27 cellular contexts compared by ENCODE assay signal in genomic region chr2:210410542-210410941, GRCh38.
"Had no signal": no experiment of that assay in that cellular context is flagged by ENCODE, and none has a peak within 500 bp of the region (broad histone marks: within the 10 kb centered on the region; RNA-seq: fewer than 3 reads in every experiment).

No MANE protein-coding gene starts in this region.

- H3K4me1 ChIP-seq: stomach, suprapubic skin, testis, thyroid gland, tibial artery, tibial nerve, transverse colon, upper lobe of left lung, upper lobe of right lung, uterus, vagina had no signal

- H3K4me3 ChIP-seq: stomach, suprapubic skin, testis, thoracic aorta, thyroid gland, tibial artery, tibial nerve, transverse colon, upper lobe of left lung, upper lobe of right lung, uterus, vagina had no signal

- H3K9me3 ChIP-seq: stomach, suprapubic skin, testis, thyroid gland, tibial artery, transverse colon, upper lobe of left lung, upper lobe of right lung, uterus, vagina had no signal

- DNase-seq: stimulated activated CD4-positive, alpha-beta T cell treated with anti-CD3 and anti-CD28 coated beads, Interleukin-2, amount 100 ng/mL, for 48 hours; stimulated activated CD4-positive, alpha-beta T cell treated with anti-CD3 and anti-CD28 coated beads, Interleukin-4, amount 100 ng/mL, for 1 hour; stimulated activated CD4-positive, alpha-beta T cell treated with anti-CD3 and anti-CD28 coated beads, Interleukin-4, amount 100 ng/mL, for 24 hours; stimulated activated CD4-positive, alpha-beta T cell treated with anti-CD3 and anti-CD28 coated beads, Interleukin-4, amount 100 ng/mL, for 4 hours; stimulated activated CD8-positive, alpha-beta memory T cell treated with anti-CD3 and anti-CD28 coated beads, Interleukin-4, amount 100 ng/mL, for 48 hours; stimulated activated naive B cell treated with anti-CD40 and anti-IgM and Interleukin-4, amounts not matched to agents 10 μg/mL and 1 μg/mL and 100 μg/mL, for 72 hours; stimulated activated naive CD4-positive, alpha-beta T cell; stimulated activated naive CD4-positive, alpha-beta T cell treated with Interleukin-2 at 50 U/mL for 16 hours; stimulated activated naive CD8-positive, alpha-beta T cell treated with anti-CD3 and anti-CD28 coated beads, Interleukin-15, amount 100 ng/mL, for 72 hours; stimulated activated naive CD8-positive, alpha-beta T cell treated with anti-CD3 and anti-CD28 coated beads, Interleukin-15, Interleukin-2, amounts not matched to agents 100 U/mL and 50 U/mL, for 24 hours; stomach; substantia nigra; testis; thyroid gland; tibial artery; transverse colon; trophoblast cell; upper lobe of left lung; upper lobe of right lung; uterus had no signal

- H3K27me3 ChIP-seq: stomach, suprapubic skin, testis, thyroid gland, tibial artery, tibial nerve, transverse colon, upper lobe of left lung, upper lobe of right lung, uterus, vagina had no signal

- H3K27ac ChIP-seq: stomach, suprapubic skin, testis, thoracic aorta, thyroid gland, tibial artery, tibial nerve, transverse colon, upper lobe of left lung, upper lobe of right lung, uterus, vagina had no signal

- FAIRE-seq: urothelium cell line had no signal

- H3K36me3 ChIP-seq: stomach, suprapubic skin, thoracic aorta, thyroid gland, tibial artery, tibial nerve, transverse colon, upper lobe of left lung, upper lobe of right lung, uterus, vagina had no signal

- ATAC-seq: stimulated activated effector memory CD8-positive, alpha-beta T cell treated with anti-CD3 and anti-CD28 coated beads, Interleukin-12 subunit alpha, Interleukin-12 subunit beta, amount 100 ng/mL, for 72 hours; stimulated activated memory B cell treated with anti-CD40 and anti-IgM and Interleukin-4, amounts not matched to agents 10 μg/mL and 1 μg/mL and 100 μg/mL, for 72 hours; stimulated activated naive B cell treated with anti-CD40 and anti-IgM and Interleukin-4, amounts not matched to agents 10 μg/mL and 1 μg/mL and 100 μg/mL, for 72 hours; stimulated activated naive CD8-positive, alpha-beta T cell treated with anti-CD3 and anti-CD28 coated beads, Interleukin-15, amount 100 ng/mL, for 72 hours; stimulated activated naive CD8-positive, alpha-beta T cell treated with anti-CD3 and anti-CD28 coated beads, Interleukin-15, Interleukin-2, amounts not matched to agents 100 U/mL and 50 U/mL, for 24 hours; upper lobe of right lung had no signal
